Comparison of ENCODE assay signal across 10 cellular contexts in genomic region chr22:46251816-46252380, GRCh38. TPM values are rescaled to one million over a fixed set of nuclear protein-coding genes. Genes with fewer than 3 reads are reported as not detected.
DNase-seq lines count a peak whose midpoint lies in the region; ATAC-seq lines count a peak whose summit lies in the region.
"Had no signal": no experiment of that assay in that cellular context is flagged by ENCODE, and none has a peak within 500 bp of the region (broad histone marks: within the 10 kb centered on the region; RNA-seq: fewer than 3 reads in every experiment).

No MANE protein-coding gene starts in this region.

- H3K9me3 Mint-ChIP-seq in activated naive CD4-positive, alpha-beta T cell treated with anti-CD3 and anti-CD28 coated beads, Interleukin-2, amount 10 ng/mL, durations not matched to agents 7 days and 5 days = peaks cover 2% of the 10 kb centered on the region
- no peaks in the 10 kb centered on the region for H3K9me3 Mint-ChIP-seq in activated T-helper 1 cell treated with anti-CD3 and anti-CD28 coated beads, Interleukin-12 subunit alpha, Interleukin-12 subunit beta, Interleukin-2, Interleukin-4 antibody, amounts not matched to agents 30 ng/mL and 10 ng/mL and 1 ng/mL, durations not matched to agents 14 hours and 24 hours and 36 hours
- no peaks in the 10 kb centered on the region for H3K9me3 Mint-ChIP-seq in stimulated activated effector memory CD8-positive, alpha-beta T cell treated with anti-CD3 and anti-CD28 coated beads, Interleukin-12 subunit alpha, Interleukin-12 subunit beta, amount 100 ng/mL, for 72 hours

- H3K4me1 Mint-ChIP-seq in activated naive CD4-positive, alpha-beta T cell treated with anti-CD3 and anti-CD28 coated beads, Interleukin-2, amount 10 ng/mL, durations not matched to agents 7 days and 5 days = peaks cover 36% of the 10 kb centered on the region
- H3K4me1 Mint-ChIP-seq in activated T-helper 1 cell treated with anti-CD3 and anti-CD28 coated beads, Interleukin-12 subunit alpha, Interleukin-12 subunit beta, Interleukin-2, Interleukin-4 antibody, amounts not matched to agents 30 ng/mL and 10 ng/mL and 1 ng/mL, durations not matched to agents 14 hours and 24 hours and 36 hours (ENCODE audit: low read depth) = peaks cover 31% of the 10 kb centered on the region
- peaks cover 42% of the 10 kb centered on the region for H3K4me1 Mint-ChIP-seq in stimulated activated effector memory CD8-positive, alpha-beta T cell treated with anti-CD3 and anti-CD28 coated beads, Interleukin-12 subunit alpha, Interleukin-12 subunit beta, amount 100 ng/mL, for 72 hours

- peak overlapping the region; percentile 83 for H3K4me3 Mint-ChIP-seq in activated naive CD4-positive, alpha-beta T cell treated with anti-CD3 and anti-CD28 coated beads, Interleukin-2, amount 10 ng/mL, durations not matched to agents 7 days and 5 days
- H3K4me3 Mint-ChIP-seq in activated T-helper 1 cell treated with anti-CD3 and anti-CD28 coated beads, Interleukin-12 subunit alpha, Interleukin-12 subunit beta, Interleukin-2, Interleukin-4 antibody, amounts not matched to agents 30 ng/mL and 10 ng/mL and 1 ng/mL, durations not matched to agents 14 hours and 24 hours and 36 hours = peak overlapping the region; percentile 87
- peak overlapping the region; percentile 78 for H3K4me3 Mint-ChIP-seq in stimulated activated effector memory CD8-positive, alpha-beta T cell treated with anti-CD3 and anti-CD28 coated beads, Interleukin-12 subunit alpha, Interleukin-12 subunit beta, amount 100 ng/mL, for 72 hours

- no peak for ATAC-seq in stimulated activated effector memory CD8-positive, alpha-beta T cell treated with anti-CD3 and anti-CD28 coated beads, Interleukin-12 subunit alpha, Interleukin-12 subunit beta, amount 100 ng/mL, for 72 hours
- ATAC-seq in GM21717 (IDR thresholded peaks at IDR 0.05; ENCODE audit: unreplicated experiment) = no peak

- peak overlapping the region; percentile 82 for H3K27ac Mint-ChIP-seq in activated naive CD4-positive, alpha-beta T cell treated with anti-CD3 and anti-CD28 coated beads, Interleukin-2, amount 10 ng/mL, durations not matched to agents 7 days and 5 days
- H3K27ac Mint-ChIP-seq in activated T-helper 1 cell treated with anti-CD3 and anti-CD28 coated beads, Interleukin-12 subunit alpha, Interleukin-12 subunit beta, Interleukin-2, Interleukin-4 antibody, amounts not matched to agents 30 ng/mL and 10 ng/mL and 1 ng/mL, durations not matched to agents 14 hours and 24 hours and 36 hours = peak overlapping the region; percentile 74
- no peak overlapping the region for H3K27ac Mint-ChIP-seq in stimulated activated effector memory CD8-positive, alpha-beta T cell treated with anti-CD3 and anti-CD28 coated beads, Interleukin-12 subunit alpha, Interleukin-12 subunit beta, amount 100 ng/mL, for 72 hours

- intact Hi-C loops in activated T-helper 1 cell treated with anti-CD3 and anti-CD28 coated beads, Interleukin-12 subunit alpha, Interleukin-12 subunit beta, Interleukin-2, Interleukin-4 antibody, amounts not matched to agents 30 ng/mL and 10 ng/mL and 1 ng/mL, durations not matched to agents 14 hours and 24 hours and 36 hours (cut with micrococcal nuclease) = loop anchor here (5.0 to 10.0 kb wide), 2 partner anchors 217 to 580 kb away; partner anchors contain the start of gene ATXN10

- H3K36me3 Mint-ChIP-seq in activated naive CD4-positive, alpha-beta T cell treated with anti-CD3 and anti-CD28 coated beads, Interleukin-2, amount 10 ng/mL, durations not matched to agents 7 days and 5 days = peaks cover 6% of the 10 kb centered on the region
- H3K36me3 Mint-ChIP-seq in activated T-helper 1 cell treated with anti-CD3 and anti-CD28 coated beads, Interleukin-12 subunit alpha, Interleukin-12 subunit beta, Interleukin-2, Interleukin-4 antibody, amounts not matched to agents 30 ng/mL and 10 ng/mL and 1 ng/mL, durations not matched to agents 14 hours and 24 hours and 36 hours (ENCODE audit: low read depth) = peaks cover 3% of the 10 kb centered on the region
- peaks cover 19% of the 10 kb centered on the region for H3K36me3 Mint-ChIP-seq in stimulated activated effector memory CD8-positive, alpha-beta T cell treated with anti-CD3 and anti-CD28 coated beads, Interleukin-12 subunit alpha, Interleukin-12 subunit beta, amount 100 ng/mL, for 72 hours

- no peak for DNase-seq in activated naive CD4-positive, alpha-beta T cell treated with anti-CD3 and anti-CD28 coated beads, Interleukin-2, amount 10 ng/mL, durations not matched to agents 7 days and 5 days
- no peak for DNase-seq in activated naive CD4-positive, alpha-beta T cell treated with anti-CD3 and anti-CD28 coated beads, Interleukin-2, amount 50 U/mL, for 16 hours
- DNase-seq in activated T-helper 1 cell treated with anti-CD3 and anti-CD28 coated beads, Interleukin-12 subunit alpha, Interleukin-12 subunit beta, Interleukin-2, Interleukin-4 antibody, amounts not matched to agents 30 ng/mL and 10 ng/mL and 1 ng/mL, durations not matched to agents 14 hours and 24 hours and 36 hours (ENCODE audit: low spot score) = no peak
- no peak for DNase-seq in stimulated activated effector memory CD8-positive, alpha-beta T cell treated with anti-CD3 and anti-CD28 coated beads, Interleukin-12 subunit alpha, Interleukin-12 subunit beta, amount 100 ng/mL, for 72 hours (ENCODE audit: low spot score in 2 of 2)
- DNase-seq in NCI-H1105 (lab: John Stamatoyannopoulos, UW) = no peak
- DNase-seq: H7; NCI-H2171; Right ventricle myocardium superior; stimulated activated naive CD4-positive, alpha-beta T cell treated with Interleukin-2 at 50 U/mL for 16 hours had no signal

- H3K27me3 Mint-ChIP-seq in activated naive CD4-positive, alpha-beta T cell treated with anti-CD3 and anti-CD28 coated beads, Interleukin-2, amount 10 ng/mL, durations not matched to agents 7 days and 5 days = peaks cover 24% of the 10 kb centered on the region
- peaks cover 6% of the 10 kb centered on the region for H3K27me3 Mint-ChIP-seq in activated T-helper 1 cell treated with anti-CD3 and anti-CD28 coated beads, Interleukin-12 subunit alpha, Interleukin-12 subunit beta, Interleukin-2, Interleukin-4 antibody, amounts not matched to agents 30 ng/mL and 10 ng/mL and 1 ng/mL, durations not matched to agents 14 hours and 24 hours and 36 hours (ENCODE audit: insufficient read depth)

- CTCF ChIA-PET in activated naive CD4-positive, alpha-beta T cell treated with anti-CD3 and anti-CD28 coated beads, Interleukin-2, amount 10 ng/mL, durations not matched to agents 7 days and 5 days (lab: Charles Lee) = interaction anchor here (0.7 to 1.0 kb wide), 2 partner anchors 44 to 508 kb away, joined by 3 read pairs; no protein-coding TSS in a partner anchor

RNA-seq across cellular contexts. Expression of gene CDPF1, which starts 1.8 kb away (rescaled TPM):
- 9.5 and 14.2 TPM in 2 replicates for total RNA-seq in activated T-helper 1 cell treated with anti-CD3 and anti-CD28 coated beads, Interleukin-12 subunit alpha, Interleukin-12 subunit beta, Interleukin-2, Interleukin-4 antibody, amounts not matched to agents 30 ng/mL and 10 ng/mL and 1 ng/mL, durations not matched to agents 14 hours and 24 hours and 36 hours

RNA-seq across cellular contexts. Expression of gene PKDREJ, which starts 11.2 kb away (rescaled TPM):
- total RNA-seq in activated T-helper 1 cell treated with anti-CD3 and anti-CD28 coated beads, Interleukin-12 subunit alpha, Interleukin-12 subunit beta, Interleukin-2, Interleukin-4 antibody, amounts not matched to agents 30 ng/mL and 10 ng/mL and 1 ng/mL, durations not matched to agents 14 hours and 24 hours and 36 hours = 0.03 TPM in 1 of 2 replicates, not detected in the other

RNA-seq across cellular contexts. Expression of gene TTC38, which starts 15.9 kb away (rescaled TPM):
- total RNA-seq in activated T-helper 1 cell treated with anti-CD3 and anti-CD28 coated beads, Interleukin-12 subunit alpha, Interleukin-12 subunit beta, Interleukin-2, Interleukin-4 antibody, amounts not matched to agents 30 ng/mL and 10 ng/mL and 1 ng/mL, durations not matched to agents 14 hours and 24 hours and 36 hours = 23.0 and 30.2 TPM in 2 replicates

RNA-seq across cellular contexts. Expression of gene GTSE1, which starts 44.8 kb away (rescaled TPM):
- 39.0 and 39.9 TPM in 2 replicates for total RNA-seq in activated T-helper 1 cell treated with anti-CD3 and anti-CD28 coated beads, Interleukin-12 subunit alpha, Interleukin-12 subunit beta, Interleukin-2, Interleukin-4 antibody, amounts not matched to agents 30 ng/mL and 10 ng/mL and 1 ng/mL, durations not matched to agents 14 hours and 24 hours and 36 hours
